In the genomic region with DNA sequence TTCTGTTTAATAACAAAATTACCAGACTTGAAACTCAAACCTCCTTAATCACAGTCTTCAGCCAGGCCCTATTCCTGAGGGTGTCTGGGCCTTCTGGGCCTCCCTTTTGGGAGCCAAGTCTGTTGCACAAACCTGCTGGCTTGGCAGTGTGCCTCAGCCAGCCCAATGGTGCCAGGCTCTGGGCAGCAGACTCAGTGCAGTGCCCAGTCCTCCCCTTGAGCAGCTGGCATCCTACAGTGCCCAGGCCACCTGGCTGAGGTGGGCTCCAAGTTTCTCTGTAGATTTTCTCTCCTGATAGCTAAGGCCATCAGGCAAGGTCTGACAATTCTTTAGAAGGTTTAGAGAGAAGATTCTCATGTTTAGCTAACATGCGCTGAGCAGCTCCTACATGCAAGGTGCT, we compare ENCODE assay signal across 8 cellular contexts. TPM values are rescaled to one million over a fixed set of nuclear protein-coding genes. Genes with fewer than 3 reads are reported as not detected.
"Had no signal": no experiment of that assay in that cellular context is flagged by ENCODE, and none has a peak within 500 bp of the region (broad histone marks: within the 10 kb centered on the region; RNA-seq: fewer than 3 reads in every experiment).

No MANE protein-coding gene starts in this region.

RNA-seq across cellular contexts. Expression of gene LGALS9B, which starts 10.1 kb away (rescaled TPM):
- total RNA-seq: activated CD4-positive, alpha-beta memory T cell treated with anti-CD3 and anti-CD28 coated beads, Interleukin-2, amount 10 ng/mL, durations not matched to agents 7 days and 5 days; activated CD4-positive, alpha-beta T cell treated with anti-CD3 and anti-CD28 coated beads for 36 hours; activated T-helper 2 cell treated with anti-CD3 and anti-CD28 coated beads, Interferon-gamma antibody, Interleukin-2, Interleukin-4, amounts not matched to agents 10 μg/mL and 5 μg/mL and 100 μg/mL, durations not matched to agents 14 hours and 24 hours and 36 hours; ascending aorta; cardiac muscle cell; T-helper 1 cell treated with Interleukin-12 subunit alpha and Interleukin-12 subunit beta and Interleukin-4 antibody, amounts not matched to agents 30 ng/mL and 1 ng/mL, for 36 hours; T-helper 17 cell; WTC11 had no signal
- polyA plus RNA-seq: cardiac muscle cell had no signal
